18 cellular contexts compared by ENCODE assay signal in the genomic region with DNA sequence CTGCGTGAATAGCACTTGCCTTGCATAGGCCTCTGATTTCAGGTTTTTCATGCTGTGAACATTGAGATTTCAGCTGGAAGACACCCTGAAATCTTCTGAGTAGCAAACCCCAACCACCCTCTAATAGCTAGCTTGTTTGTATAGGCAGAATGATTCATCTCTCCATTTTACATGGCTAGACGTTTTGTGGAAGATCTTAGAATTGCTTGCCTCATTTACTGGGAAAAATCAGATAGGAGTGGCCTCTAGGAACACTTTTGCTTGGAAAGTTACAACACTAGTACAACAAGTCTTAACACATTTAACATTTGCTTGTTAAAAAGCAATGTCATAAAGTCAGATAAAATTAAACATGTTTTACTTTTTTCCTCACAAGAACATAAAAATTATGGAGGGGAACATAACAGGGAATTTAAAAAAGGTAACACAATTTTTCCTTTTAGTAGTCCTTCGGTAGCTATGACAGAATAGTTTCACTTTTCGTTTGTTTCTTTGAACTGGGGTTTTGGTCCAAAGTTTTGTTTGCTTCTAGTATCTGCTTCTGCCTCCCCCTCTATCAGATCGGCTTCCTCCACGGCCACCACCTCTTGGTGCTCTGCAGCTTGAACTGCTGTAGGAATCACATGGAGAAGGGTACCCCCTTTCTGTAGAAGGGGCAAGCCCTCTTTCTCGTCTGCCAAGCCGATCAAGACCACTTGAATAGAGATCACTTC.
"Had no signal": no experiment of that assay in that cellular context is flagged by ENCODE, and none has a peak within 500 bp of the region (broad histone marks: within the 10 kb centered on the region; RNA-seq: fewer than 3 reads in every experiment).

No MANE protein-coding gene starts in this region.

- ATAC-seq: left cardiac atrium; mucosa of descending colon; natural killer cell; stimulated activated naive CD8-positive, alpha-beta T cell treated with anti-CD3 and anti-CD28 coated beads, Interleukin-15, Interleukin-2, amounts not matched to agents 100 U/mL and 50 U/mL, for 24 hours; T-cell had no signal

- H3K27ac ChIP-seq: brain microvascular endothelial cell, sigmoid colon, suprapubic skin had no signal

- H3K9me3 Mint-ChIP-seq: activated CD4-positive, alpha-beta T cell treated with anti-CD3 and anti-CD28 coated beads, Interleukin-2, amount 10 ng/mL, durations not matched to agents 7 days and 5 days had no signal

- H3K27ac Mint-ChIP-seq: activated CD4-positive, alpha-beta T cell treated with anti-CD3 and anti-CD28 coated beads, Interleukin-2, amount 10 ng/mL, durations not matched to agents 7 days and 5 days; activated naive CD4-positive, alpha-beta T cell treated with anti-CD3 and anti-CD28 coated beads, Interleukin-2, amount 50 U/mL, for 24 hours; immature natural killer cell; natural killer cell; progenitor cell of endocrine pancreas; T-cell; type B pancreatic cell had no signal

- H3K4me1 Mint-ChIP-seq: activated CD4-positive, alpha-beta T cell treated with anti-CD3 and anti-CD28 coated beads, Interleukin-2, amount 10 ng/mL, durations not matched to agents 7 days and 5 days; activated naive CD4-positive, alpha-beta T cell treated with anti-CD3 and anti-CD28 coated beads, Interleukin-2, amount 50 U/mL, for 24 hours; immature natural killer cell; natural killer cell; T-cell had no signal

- H3K4me3 ChIP-seq: mucosa of descending colon, sigmoid colon, suprapubic skin had no signal

- H3K36me3 Mint-ChIP-seq: activated naive CD4-positive, alpha-beta T cell treated with anti-CD3 and anti-CD28 coated beads, Interleukin-2, amount 50 U/mL, for 24 hours; natural killer cell; T-cell; type B pancreatic cell had no signal

- DNase-seq: activated CD4-positive, alpha-beta T cell treated with anti-CD3 and anti-CD28 coated beads, Interleukin-2, amount 10 ng/mL, durations not matched to agents 7 days and 5 days; activated CD4-positive, CD25-positive, alpha-beta regulatory T cell; activated effector memory CD4-positive, alpha-beta T cell treated with Interleukin-2 at 50 U/mL for 16 hours; activated T-cell treated with anti-CD3 and anti-CD28 coated beads, Interleukin-2, amount 50 U/mL, for 1 hour; brain microvascular endothelial cell; dermis blood vessel endothelial cell; immature natural killer cell; left cardiac atrium; mucosa of descending colon; natural killer cell; sigmoid colon; stimulated activated CD4-positive, alpha-beta T cell treated with anti-CD3 and anti-CD28 coated beads, Interleukin-12 subunit alpha, Interleukin-12 subunit beta, amount 100 ng/mL, for 4 hours; stimulated activated naive CD8-positive, alpha-beta T cell treated with anti-CD3 and anti-CD28 coated beads, Interleukin-15, Interleukin-2, amounts not matched to agents 100 U/mL and 50 U/mL, for 24 hours; T-cell had no signal

- H3K4me1 ChIP-seq: sigmoid colon, suprapubic skin had no signal

- H3K36me3 ChIP-seq: brain microvascular endothelial cell, sigmoid colon, suprapubic skin had no signal

- H3K27me3 Mint-ChIP-seq: activated CD4-positive, alpha-beta T cell treated with anti-CD3 and anti-CD28 coated beads, Interleukin-2, amount 10 ng/mL, durations not matched to agents 7 days and 5 days; activated naive CD4-positive, alpha-beta T cell treated with anti-CD3 and anti-CD28 coated beads, Interleukin-2, amount 50 U/mL, for 24 hours; progenitor cell of endocrine pancreas; T-cell; type B pancreatic cell had no signal

- H3K27me3 ChIP-seq: brain microvascular endothelial cell, sigmoid colon, suprapubic skin had no signal

- H3K4me3 Mint-ChIP-seq: activated CD4-positive, alpha-beta T cell treated with anti-CD3 and anti-CD28 coated beads, Interleukin-2, amount 10 ng/mL, durations not matched to agents 7 days and 5 days; activated naive CD4-positive, alpha-beta T cell treated with anti-CD3 and anti-CD28 coated beads, Interleukin-2, amount 50 U/mL, for 24 hours; immature natural killer cell; natural killer cell; T-cell; type B pancreatic cell had no signal

- H3K9me3 ChIP-seq: mucosa of descending colon, sigmoid colon, suprapubic skin had no signal
